In the genomic region with DNA sequence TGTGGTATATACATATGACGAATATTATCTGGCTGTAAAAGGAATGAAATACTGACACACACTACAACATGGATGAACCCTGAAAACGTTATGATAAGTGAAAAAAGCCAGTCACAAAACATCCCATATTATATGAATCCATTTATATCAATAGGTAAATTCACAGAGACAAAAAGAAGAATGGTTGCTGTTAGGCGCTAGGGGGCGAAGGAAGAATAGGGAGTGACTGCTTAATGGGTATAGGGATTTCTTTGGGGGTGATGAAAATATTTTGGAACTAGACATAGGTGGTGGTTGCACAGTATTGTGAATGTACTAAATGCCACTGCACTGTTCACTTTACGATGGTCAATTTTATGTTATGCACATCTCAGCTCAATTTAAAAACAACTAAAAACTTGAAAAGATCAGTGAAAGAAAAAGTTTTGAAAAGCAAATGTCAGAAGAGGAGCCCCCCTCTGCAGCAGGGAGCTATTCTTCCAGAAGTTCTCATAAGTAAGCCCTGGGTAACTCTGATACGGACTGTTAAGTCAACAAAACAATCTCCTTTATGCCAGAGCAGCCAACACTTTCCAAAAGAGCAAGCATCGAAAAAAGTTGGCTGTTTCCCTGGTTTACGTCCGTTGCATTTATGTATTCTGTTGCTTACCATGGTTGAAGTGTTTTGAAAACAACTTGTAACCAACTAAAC, we compare ENCODE assay signal across 9 cellular contexts.
DNase-seq lines count a peak whose midpoint lies in the region; ATAC-seq, FAIRE-seq and TF ChIP-seq lines count a peak whose summit lies in the region.
"Had no signal": no experiment of that assay in that cellular context is flagged by ENCODE, and none has a peak within 500 bp of the region (broad histone marks: within the 10 kb centered on the region; RNA-seq: fewer than 3 reads in every experiment).

No MANE protein-coding gene starts in this region.

- WGBS in esophagus muscularis mucosa = 49% methylated on average over 9 of the region's 9 CpGs

- ATAC-seq in HG03442 (IDR thresholded peaks at IDR 0.05; ENCODE audit: unreplicated experiment) (no peak), HG02798 (IDR thresholded peaks at IDR 0.05; ENCODE audit: poor library complexity, unreplicated experiment) (no peak)
- ATAC-seq: left colon had no signal

- DNase-seq in GM12891 (ENCODE audit: insufficient read length, low spot score) (no peak), esophagus muscularis mucosa (ENCODE audit: extremely low spot score) (no peak), NCI-H774 (lab: John Stamatoyannopoulos, UW) (no peak)
- no peak for DNase-seq in activated CD4-positive, CD25-positive, alpha-beta regulatory T cell (lab: John Stamatoyannopoulos, UW)
- DNase-seq: left colon had no signal

- TF ChIP-seq POLR2A in GM12891 (IDR thresholded peaks at IDR 0.05; ENCODE audit: low read depth, low read length) (no peak), esophagus muscularis mucosa (IDR thresholded peaks at IDR 0.05; ENCODE audit: low read depth) (no peak)

- intact Hi-C loops in esophagus muscularis mucosa (cut with DNase I) = no loop called here

- peak overlapping the region; percentile 56 for H3K27ac ChIP-seq in KOPT-K1 (ENCODE audit: low read depth, low read length, poor library complexity, severe bottlenecking)
- H3K27ac ChIP-seq in esophagus muscularis mucosa (replicated peaks in 1 of 4) = peak overlapping the region; percentile 40 to 63 (median 55)
- peak overlapping the region; percentile 48 for H3K27ac ChIP-seq in skeletal muscle tissue (ENCODE audit: low read depth, low read length)

- H3K9me3 ChIP-seq in KOPT-K1 (ENCODE audit: insufficient read depth, low read length, poor library complexity, severe bottlenecking) = no peaks in the 10 kb centered on the region
- H3K9me3 ChIP-seq in esophagus muscularis mucosa = no peaks in the 10 kb centered on the region
- H3K9me3 ChIP-seq in skeletal muscle tissue (ENCODE audit: control insufficient read depth in 3 of 3, low read length in 3 of 3) = no peaks in the 10 kb centered on the region

- H3K36me3 ChIP-seq in KOPT-K1 (ENCODE audit: insufficient read depth, low read length) (no peaks in the 10 kb centered on the region), esophagus muscularis mucosa (no peaks in the 10 kb centered on the region), skeletal muscle tissue (ENCODE audit: control insufficient read depth in 3 of 3, insufficient read depth in 3 of 3, low read length in 3 of 3) (no peaks in the 10 kb centered on the region)

- no peak for TF ChIP-seq EP300 in esophagus muscularis mucosa (IDR thresholded peaks at IDR 0.05)

- no peak for TF ChIP-seq CTCF in esophagus muscularis mucosa (IDR thresholded peaks at IDR 0.05)

- FAIRE-seq in GM12891 (lab: Jason Lieb, UNC) = peak; percentile 9

- H3K27me3 ChIP-seq in esophagus muscularis mucosa = peaks cover 0 to 4% (median 0%) of the 10 kb centered on the region in 4 donors
- peaks cover 0 to 2% (median 0%) of the 10 kb centered on the region in 3 donors for H3K27me3 ChIP-seq in skeletal muscle tissue (ENCODE audit: control insufficient read depth in 3 of 3, insufficient read depth in 3 of 3, low read length in 3 of 3)

- H3K4me3 ChIP-seq in esophagus muscularis mucosa (no peak overlapping the region), skeletal muscle tissue (ENCODE audit: low read length in 3 of 3) (no peak overlapping the region)

- H3K4me1 ChIP-seq in esophagus muscularis mucosa (peaks cover 4 to 30% (median 18%) of the 10 kb centered on the region in 4 donors), skeletal muscle tissue (ENCODE audit: control insufficient read depth in 3 of 3, insufficient read depth in 3 of 3, low read length in 3 of 3) (peaks cover 2 to 8% (median 5%) of the 10 kb centered on the region in 3 donors)

- H3K9ac ChIP-seq in skeletal muscle tissue (ENCODE audit: low read depth in 1 of 3, low read length in 3 of 3) = peak overlapping the region in 1 of 3 donors; percentile 10

TF ChIP-seq in GM12891, 5 proteins besides CTCF, POLR2A, EP300 and RAD21:
- TF ChIP-seq TAF1 (IDR thresholded peaks at IDR 0.05; ENCODE audit: low read depth, low read length) = no peak
- no peak for TF ChIP-seq POLR2AphosphoS5 (IDR thresholded peaks at IDR 0.05; ENCODE audit: low read depth, low read length)
- no peak for TF ChIP-seq POU2F2 (IDR thresholded peaks at IDR 0.05; ENCODE audit: low read depth, low read length)
- TF ChIP-seq PAX5 (IDR thresholded peaks at IDR 0.05; ENCODE audit: insufficient read depth, low read length, severe bottlenecking) = no peak
- no peak for TF ChIP-seq SPI1 (IDR thresholded peaks at IDR 0.05; ENCODE audit: low read depth, low read length)
